Comparison of ENCODE assay signal across 11 cellular contexts in genomic region chr2:23436346-23437099, GRCh38. TPM values are rescaled to one million over a fixed set of nuclear protein-coding genes. Genes with fewer than 3 reads are reported as not detected.
A peak's percentile ranks its signal among the peaks of the same experiment; 100 is the strongest.
DNase-seq lines count a peak whose midpoint lies in the region; FAIRE-seq and TF ChIP-seq lines count a peak whose summit lies in the region.
"Had no signal": no experiment of that assay in that cellular context is flagged by ENCODE, and none has a peak within 500 bp of the region (broad histone marks: within the 10 kb centered on the region; RNA-seq: fewer than 3 reads in every experiment).

No MANE protein-coding gene starts in this region.

- H3K4me1 ChIP-seq in small intestine (ENCODE audit: control insufficient read depth in 2 of 2, insufficient read depth in 1 of 2, low read depth in 1 of 2, low read length in 1 of 2) = no peaks in the 10 kb centered on the region
- H3K4me1 ChIP-seq: BE2C had no signal

- no peaks in the 10 kb centered on the region for H3K36me3 ChIP-seq in small intestine (ENCODE audit: control insufficient read depth in 2 of 2, insufficient read depth in 2 of 2, low read length in 2 of 2)
- H3K36me3 ChIP-seq: BE2C had no signal

- H3K27me3 ChIP-seq in small intestine (ENCODE audit: control insufficient read depth in 2 of 2, insufficient read depth in 2 of 2, low read length in 2 of 2) = no peaks in the 10 kb centered on the region
- H3K27me3 ChIP-seq: BE2C had no signal

- no peaks in the 10 kb centered on the region for H3K9me3 ChIP-seq in small intestine (ENCODE audit: control insufficient read depth, low read depth)
- H3K9me3 ChIP-seq: BE2C had no signal

- TF ChIP-seq CTCF in coronary artery (IDR thresholded peaks at IDR 0.05) = no peak

- FAIRE-seq in small intestine (lab: Jason Lieb, UNC) = no peak
- FAIRE-seq: GM12878 had no signal

- DNase-seq in AG08395 (ENCODE audit: low spot score) = peak; percentile 24
- peak; percentile 89 for DNase-seq in SW480 (ENCODE audit: low spot score)
- peak; percentile 46 for DNase-seq in coronary artery (ENCODE audit: low spot score)
- DNase-seq in putamen (ENCODE audit: low spot score) = peak; percentile 52
- no peak for DNase-seq in COLO829 (ENCODE audit: low spot score)
- DNase-seq in COR-L47 (lab: John Stamatoyannopoulos, UW) = no peak
- DNase-seq in small intestine = no peak
- DNase-seq in NCI-H187 treated with DMSO at 0.1 percent for 48 hours (lab: John Stamatoyannopoulos, UW) = no peak
- DNase-seq: BE2C, NCI-H446 treated with DMSO at 0.1 percent for 48 hours had no signal

- no peak overlapping the region for H3K4me3 ChIP-seq in coronary artery
- no peak overlapping the region for H3K4me3 ChIP-seq in small intestine (ENCODE audit: low read depth in 1 of 2, low read length in 2 of 2)
- H3K4me3 ChIP-seq: GM12878 had no signal

- WGBS in small intestine, 3 donors = 48 to 58% (median 51%) methylated on average over 16 of the region's 16 CpGs

- no peak overlapping the region for H3K27ac ChIP-seq in coronary artery
- peak overlapping the region in 1 of 2 donors; percentile 40 for H3K27ac ChIP-seq in small intestine (ENCODE audit: low read depth in 1 of 2, low read length in 1 of 2)

RNA-seq across cellular contexts. Expression of gene KLHL29, which starts 51.5 kb away (rescaled TPM):
- polyA plus RNA-seq in small intestine = 1 to 10 TPM in 1 of 3 donors, under 1 TPM in 2; 0.22 to 2.7 (median 0.27) TPM

Comparison
In these comparisons a context has a peak if more than half of its experiments do, and no peak if none do; other contexts are left out.
1. DNase-seq: peak in AG08395 (single experiment), SW480 (single experiment), coronary artery (single experiment) and putamen (single experiment); none in COLO829 (single experiment), COR-L47 (single experiment), small intestine (single experiment) and NCI-H187 treated with DMSO at 0.1 percent for 48 hours (single experiment).